In the genomic region with DNA sequence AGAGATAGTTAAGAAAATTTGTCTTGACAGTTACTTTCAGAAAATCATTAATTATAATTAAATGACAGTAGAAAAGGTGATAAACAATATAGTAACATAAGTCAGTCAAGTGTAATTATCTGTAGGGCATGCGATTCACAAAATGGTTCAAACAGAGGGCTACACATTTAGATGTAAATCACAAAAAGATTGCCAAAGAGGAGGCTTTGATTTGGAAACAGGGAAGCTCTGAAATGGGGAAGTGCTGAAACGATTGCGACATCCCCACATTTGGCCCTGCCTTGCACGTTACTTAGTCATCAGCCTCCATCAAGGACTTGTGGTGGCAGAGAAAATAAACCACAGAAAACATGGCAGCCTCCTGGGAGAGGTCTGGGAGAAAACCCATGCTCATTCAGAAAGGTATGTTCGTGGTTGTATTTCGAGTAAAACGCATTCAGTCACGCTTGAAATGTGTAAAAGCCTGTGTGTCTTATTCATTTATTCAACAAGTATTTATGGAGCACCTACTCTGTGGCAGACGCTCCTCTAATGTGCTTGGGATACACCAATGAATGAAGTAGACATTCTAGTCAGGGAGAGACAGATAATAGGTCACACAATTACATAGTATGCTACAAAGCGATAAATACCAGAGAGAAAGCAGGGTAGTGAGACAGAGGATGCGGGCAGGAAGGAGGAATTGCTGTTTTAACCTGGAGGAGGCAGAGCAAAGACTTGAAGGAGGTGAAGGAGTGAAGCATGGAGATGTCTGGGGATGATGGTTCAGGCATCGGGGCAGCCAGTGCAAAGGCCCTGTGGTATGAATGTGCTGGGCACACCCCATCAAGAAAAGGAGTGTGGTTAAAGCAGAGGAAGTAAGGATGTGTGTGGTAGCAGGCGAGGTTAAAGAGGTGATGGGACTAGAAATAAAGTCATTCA, we compare ENCODE assay signal across 1 cellular context.
TF ChIP-seq lines count a peak whose summit lies in the region.

No MANE protein-coding gene starts in this region.

TF ChIP-seq in K562, 482 proteins besides CTCF, POLR2A, EP300 and RAD21 (continued from another document):
- TF ChIP-seq MAFK (IDR thresholded peaks at IDR 0.05; ENCODE audit: low read length) (0 out of 2 replicates have a peak, but pooled peaks have one; percentile 27), NFIX (CRISPR knock-in tag; IDR thresholded peaks at IDR 0.05; ENCODE audit: low read depth) (no peak), EWSR1 (IDR thresholded peaks at IDR 0.05; ENCODE audit: borderline replicate concordance, low read depth, partially characterized antibody) (no peak), KAT8 (IDR thresholded peaks at IDR 0.05; ENCODE audit: low read depth) (no peak), ZNF766 (CRISPR knock-in tag; conservative IDR thresholded peaks at IDR 0.05) (peak; percentile 95), GABPB1 (CRISPR knock-in tag; IDR thresholded peaks at IDR 0.05) (no peak), TCF7 (IDR thresholded peaks at IDR 0.05; ENCODE audit: borderline replicate concordance) (no peak), ZNF316 (IDR thresholded peaks at IDR 0.05) (no peak), HIVEP1 (CRISPR knock-in tag; IDR thresholded peaks at IDR 0.05) (no peak), CBX8 (IDR thresholded peaks at IDR 0.05; ENCODE audit: borderline replicate concordance, extremely low read depth, low read depth, low read length, poor library complexity, severe bottlenecking) (no peak), SMARCA4 (IDR thresholded peaks at IDR 0.05) (peak; percentile 79; the same call in 1 of the 2 replicates), DACH1 (IDR thresholded peaks at IDR 0.05; ENCODE audit: partially characterized antibody) (peak; percentile 39), POLR2H (tag; IDR thresholded peaks at IDR 0.05; ENCODE audit: low read depth) (no peak), KAT2B (IDR thresholded peaks at IDR 0.05; ENCODE audit: low read depth, low read length) (no peak), CCAR2 (IDR thresholded peaks at IDR 0.05; ENCODE audit: low read depth, low read length) (no peak), ZNF584 (CRISPR knock-in tag; IDR thresholded peaks at IDR 0.05; ENCODE audit: low read depth) (0 out of 2 replicates have a peak, but pooled peaks have one; percentile 41), MBD2 (IDR thresholded peaks at IDR 0.05; ENCODE audit: borderline replicate concordance, low read depth) (no peak), ZBED1 (IDR thresholded peaks at IDR 0.05) (no peak), RCOR1 (IDR thresholded peaks at IDR 0.05; ENCODE audit: borderline replicate concordance in 1 of 2, low read depth in 2 of 2, low read length in 2 of 2) (peak; percentile 97 to 100), DDX20 (tag; IDR thresholded peaks at IDR 0.05; ENCODE audit: low read depth) (0 out of 2 replicates have a peak, but pooled peaks have one; percentile 40), FOXK1 (CRISPR knock-in tag; IDR thresholded peaks at IDR 0.05; ENCODE audit: borderline replicate concordance) (no peak), HMGN3 (IDR thresholded peaks at IDR 0.05; ENCODE audit: borderline replicate concordance, extremely low read depth, insufficient read length, low read depth, low read length) (no peak), SMAD2 (IDR thresholded peaks at IDR 0.05; ENCODE audit: low read depth, low read length) (no peak)
- TF ChIP-seq, protein P1, sequence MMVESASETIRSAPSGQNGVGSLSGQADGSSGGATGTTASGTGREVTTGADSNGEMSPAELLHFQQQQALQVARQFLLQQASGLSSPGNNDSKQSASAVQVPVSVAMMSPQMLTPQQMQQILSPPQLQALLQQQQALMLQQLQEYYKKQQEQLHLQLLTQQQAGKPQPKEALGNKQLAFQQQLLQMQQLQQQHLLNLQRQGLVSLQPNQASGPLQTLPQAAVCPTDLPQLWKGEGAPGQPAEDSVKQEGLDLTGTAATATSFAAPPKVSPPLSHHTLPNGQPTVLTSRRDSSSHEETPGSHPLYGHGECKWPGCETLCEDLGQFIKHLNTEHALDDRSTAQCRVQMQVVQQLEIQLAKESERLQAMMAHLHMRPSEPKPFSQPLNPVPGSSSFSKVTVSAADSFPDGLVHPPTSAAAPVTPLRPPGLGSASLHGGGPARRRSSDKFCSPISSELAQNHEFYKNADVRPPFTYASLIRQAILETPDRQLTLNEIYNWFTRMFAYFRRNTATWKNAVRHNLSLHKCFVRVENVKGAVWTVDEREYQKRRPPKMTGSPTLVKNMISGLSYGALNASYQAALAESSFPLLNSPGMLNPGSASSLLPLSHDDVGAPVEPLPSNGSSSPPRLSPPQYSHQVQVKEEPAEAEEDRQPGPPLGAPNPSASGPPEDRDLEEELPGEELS (CRISPR knock-in tag; IDR thresholded peaks at IDR 0.05; ENCODE audit: borderline replicate concordance) = no peak
- TF ChIP-seq, protein P2, sequence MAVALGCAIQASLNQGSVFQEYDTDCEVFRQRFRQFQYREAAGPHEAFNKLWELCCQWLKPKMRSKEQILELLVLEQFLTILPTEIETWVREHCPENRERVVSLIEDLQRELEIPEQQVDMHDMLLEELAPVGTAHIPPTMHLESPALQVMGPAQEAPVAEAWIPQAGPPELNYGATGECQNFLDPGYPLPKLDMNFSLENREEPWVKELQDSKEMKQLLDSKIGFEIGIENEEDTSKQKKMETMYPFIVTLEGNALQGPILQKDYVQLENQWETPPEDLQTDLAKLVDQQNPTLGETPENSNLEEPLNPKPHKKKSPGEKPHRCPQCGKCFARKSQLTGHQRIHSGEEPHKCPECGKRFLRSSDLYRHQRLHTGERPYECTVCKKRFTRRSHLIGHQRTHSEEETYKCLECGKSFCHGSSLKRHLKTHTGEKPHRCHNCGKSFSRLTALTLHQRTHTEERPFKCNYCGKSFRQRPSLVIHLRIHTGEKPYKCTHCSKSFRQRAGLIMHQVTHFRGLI (CRISPR knock-in tag; IDR thresholded peaks at IDR 0.05) = no peak
- TF ChIP-seq, protein P3, sequence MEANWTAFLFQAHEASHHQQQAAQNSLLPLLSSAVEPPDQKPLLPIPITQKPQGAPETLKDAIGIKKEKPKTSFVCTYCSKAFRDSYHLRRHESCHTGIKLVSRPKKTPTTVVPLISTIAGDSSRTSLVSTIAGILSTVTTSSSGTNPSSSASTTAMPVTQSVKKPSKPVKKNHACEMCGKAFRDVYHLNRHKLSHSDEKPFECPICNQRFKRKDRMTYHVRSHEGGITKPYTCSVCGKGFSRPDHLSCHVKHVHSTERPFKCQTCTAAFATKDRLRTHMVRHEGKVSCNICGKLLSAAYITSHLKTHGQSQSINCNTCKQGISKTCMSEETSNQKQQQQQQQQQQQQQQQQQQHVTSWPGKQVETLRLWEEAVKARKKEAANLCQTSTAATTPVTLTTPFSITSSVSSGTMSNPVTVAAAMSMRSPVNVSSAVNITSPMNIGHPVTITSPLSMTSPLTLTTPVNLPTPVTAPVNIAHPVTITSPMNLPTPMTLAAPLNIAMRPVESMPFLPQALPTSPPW (CRISPR knock-in tag; IDR thresholded peaks at IDR 0.05) = 0 out of 2 replicates have a peak, but pooled peaks have one; percentile 22
- TF ChIP-seq, protein P4, sequence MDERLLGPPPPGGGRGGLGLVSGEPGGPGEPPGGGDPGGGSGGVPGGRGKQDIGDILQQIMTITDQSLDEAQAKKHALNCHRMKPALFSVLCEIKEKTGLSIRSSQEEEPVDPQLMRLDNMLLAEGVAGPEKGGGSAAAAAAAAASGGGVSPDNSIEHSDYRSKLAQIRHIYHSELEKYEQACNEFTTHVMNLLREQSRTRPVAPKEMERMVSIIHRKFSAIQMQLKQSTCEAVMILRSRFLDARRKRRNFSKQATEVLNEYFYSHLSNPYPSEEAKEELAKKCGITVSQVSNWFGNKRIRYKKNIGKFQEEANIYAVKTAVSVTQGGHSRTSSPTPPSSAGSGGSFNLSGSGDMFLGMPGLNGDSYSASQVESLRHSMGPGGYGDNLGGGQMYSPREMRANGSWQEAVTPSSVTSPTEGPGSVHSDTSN (CRISPR knock-in tag; IDR thresholded peaks at IDR 0.05; ENCODE audit: low read depth) = no peak
- TF ChIP-seq, protein P4 (tag; conservative IDR thresholded peaks at IDR 0.05; ENCODE audit: low read depth) = peak; percentile 73
- TF ChIP-seq, protein P5, sequence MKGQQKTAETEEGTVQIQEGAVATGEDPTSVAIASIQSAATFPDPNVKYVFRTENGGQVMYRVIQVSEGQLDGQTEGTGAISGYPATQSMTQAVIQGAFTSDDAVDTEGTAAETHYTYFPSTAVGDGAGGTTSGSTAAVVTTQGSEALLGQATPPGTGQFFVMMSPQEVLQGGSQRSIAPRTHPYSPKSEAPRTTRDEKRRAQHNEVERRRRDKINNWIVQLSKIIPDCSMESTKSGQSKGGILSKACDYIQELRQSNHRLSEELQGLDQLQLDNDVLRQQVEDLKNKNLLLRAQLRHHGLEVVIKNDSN (CRISPR knock-in tag; IDR thresholded peaks at IDR 0.05) = no peak
- TF ChIP-seq, protein P6, sequence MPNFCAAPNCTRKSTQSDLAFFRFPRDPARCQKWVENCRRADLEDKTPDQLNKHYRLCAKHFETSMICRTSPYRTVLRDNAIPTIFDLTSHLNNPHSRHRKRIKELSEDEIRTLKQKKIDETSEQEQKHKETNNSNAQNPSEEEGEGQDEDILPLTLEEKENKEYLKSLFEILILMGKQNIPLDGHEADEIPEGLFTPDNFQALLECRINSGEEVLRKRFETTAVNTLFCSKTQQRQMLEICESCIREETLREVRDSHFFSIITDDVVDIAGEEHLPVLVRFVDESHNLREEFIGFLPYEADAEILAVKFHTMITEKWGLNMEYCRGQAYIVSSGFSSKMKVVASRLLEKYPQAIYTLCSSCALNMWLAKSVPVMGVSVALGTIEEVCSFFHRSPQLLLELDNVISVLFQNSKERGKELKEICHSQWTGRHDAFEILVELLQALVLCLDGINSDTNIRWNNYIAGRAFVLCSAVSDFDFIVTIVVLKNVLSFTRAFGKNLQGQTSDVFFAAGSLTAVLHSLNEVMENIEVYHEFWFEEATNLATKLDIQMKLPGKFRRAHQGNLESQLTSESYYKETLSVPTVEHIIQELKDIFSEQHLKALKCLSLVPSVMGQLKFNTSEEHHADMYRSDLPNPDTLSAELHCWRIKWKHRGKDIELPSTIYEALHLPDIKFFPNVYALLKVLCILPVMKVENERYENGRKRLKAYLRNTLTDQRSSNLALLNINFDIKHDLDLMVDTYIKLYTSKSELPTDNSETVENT (CRISPR knock-in tag; IDR thresholded peaks at IDR 0.05) = no peak
- TF ChIP-seq, protein P7, sequence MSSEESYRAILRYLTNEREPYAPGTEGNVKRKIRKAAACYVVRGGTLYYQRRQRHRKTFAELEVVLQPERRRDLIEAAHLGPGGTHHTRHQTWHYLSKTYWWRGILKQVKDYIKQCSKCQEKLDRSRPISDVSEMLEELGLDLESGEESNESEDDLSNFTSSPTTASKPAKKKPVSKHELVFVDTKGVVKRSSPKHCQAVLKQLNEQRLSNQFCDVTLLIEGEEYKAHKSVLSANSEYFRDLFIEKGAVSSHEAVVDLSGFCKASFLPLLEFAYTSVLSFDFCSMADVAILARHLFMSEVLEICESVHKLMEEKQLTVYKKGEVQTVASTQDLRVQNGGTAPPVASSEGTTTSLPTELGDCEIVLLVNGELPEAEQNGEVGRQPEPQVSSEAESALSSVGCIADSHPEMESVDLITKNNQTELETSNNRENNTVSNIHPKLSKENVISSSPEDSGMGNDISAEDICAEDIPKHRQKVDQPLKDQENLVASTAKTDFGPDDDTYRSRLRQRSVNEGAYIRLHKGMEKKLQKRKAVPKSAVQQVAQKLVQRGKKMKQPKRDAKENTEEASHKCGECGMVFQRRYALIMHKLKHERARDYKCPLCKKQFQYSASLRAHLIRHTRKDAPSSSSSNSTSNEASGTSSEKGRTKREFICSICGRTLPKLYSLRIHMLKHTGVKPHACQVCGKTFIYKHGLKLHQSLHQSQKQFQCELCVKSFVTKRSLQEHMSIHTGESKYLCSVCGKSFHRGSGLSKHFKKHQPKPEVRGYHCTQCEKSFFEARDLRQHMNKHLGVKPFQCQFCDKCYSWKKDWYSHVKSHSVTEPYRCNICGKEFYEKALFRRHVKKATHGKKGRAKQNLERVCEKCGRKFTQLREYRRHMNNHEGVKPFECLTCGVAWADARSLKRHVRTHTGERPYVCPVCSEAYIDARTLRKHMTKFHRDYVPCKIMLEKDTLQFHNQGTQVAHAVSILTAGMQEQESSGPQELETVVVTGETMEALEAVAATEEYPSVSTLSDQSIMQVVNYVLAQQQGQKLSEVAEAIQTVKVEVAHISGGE (CRISPR knock-in tag; IDR thresholded peaks at IDR 0.05) = 0 out of 6 replicates have a peak, but pooled peaks of 1 of the 3 experiments have one; percentile 25
- TF ChIP-seq, protein P8, sequence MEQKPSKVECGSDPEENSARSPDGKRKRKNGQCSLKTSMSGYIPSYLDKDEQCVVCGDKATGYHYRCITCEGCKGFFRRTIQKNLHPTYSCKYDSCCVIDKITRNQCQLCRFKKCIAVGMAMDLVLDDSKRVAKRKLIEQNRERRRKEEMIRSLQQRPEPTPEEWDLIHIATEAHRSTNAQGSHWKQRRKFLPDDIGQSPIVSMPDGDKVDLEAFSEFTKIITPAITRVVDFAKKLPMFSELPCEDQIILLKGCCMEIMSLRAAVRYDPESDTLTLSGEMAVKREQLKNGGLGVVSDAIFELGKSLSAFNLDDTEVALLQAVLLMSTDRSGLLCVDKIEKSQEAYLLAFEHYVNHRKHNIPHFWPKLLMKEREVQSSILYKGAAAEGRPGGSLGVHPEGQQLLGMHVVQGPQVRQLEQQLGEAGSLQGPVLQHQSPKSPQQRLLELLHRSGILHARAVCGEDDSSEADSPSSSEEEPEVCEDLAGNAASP (IDR thresholded peaks at IDR 0.05) = no peak
- TF ChIP-seq, protein P9, sequence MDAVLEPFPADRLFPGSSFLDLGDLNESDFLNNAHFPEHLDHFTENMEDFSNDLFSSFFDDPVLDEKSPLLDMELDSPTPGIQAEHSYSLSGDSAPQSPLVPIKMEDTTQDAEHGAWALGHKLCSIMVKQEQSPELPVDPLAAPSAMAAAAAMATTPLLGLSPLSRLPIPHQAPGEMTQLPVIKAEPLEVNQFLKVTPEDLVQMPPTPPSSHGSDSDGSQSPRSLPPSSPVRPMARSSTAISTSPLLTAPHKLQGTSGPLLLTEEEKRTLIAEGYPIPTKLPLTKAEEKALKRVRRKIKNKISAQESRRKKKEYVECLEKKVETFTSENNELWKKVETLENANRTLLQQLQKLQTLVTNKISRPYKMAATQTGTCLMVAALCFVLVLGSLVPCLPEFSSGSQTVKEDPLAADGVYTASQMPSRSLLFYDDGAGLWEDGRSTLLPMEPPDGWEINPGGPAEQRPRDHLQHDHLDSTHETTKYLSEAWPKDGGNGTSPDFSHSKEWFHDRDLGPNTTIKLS (IDR thresholded peaks at IDR 0.05; ENCODE audit: borderline replicate concordance, low read depth) = no peak
